ENCODE assay signal across 25 cellular contexts in genomic region chr1:147547065-147547464, GRCh38.
"Had no signal": no experiment of that assay in that cellular context is flagged by ENCODE, and none has a peak within 500 bp of the region (broad histone marks: within the 10 kb centered on the region; RNA-seq: fewer than 3 reads in every experiment).

No MANE protein-coding gene starts in this region.

- H3K27me3 ChIP-seq: body of pancreas, suprapubic skin, tibial nerve had no signal

- H3K27ac ChIP-seq: body of pancreas, lower lobe of right lung, parathyroid adenoma, stomach, suprapubic skin, tibial nerve, VCaP had no signal

- DNase-seq: activated CD4-positive, alpha-beta T cell treated with anti-CD3 and anti-CD28 coated beads for 1 hour; activated CD4-positive, alpha-beta T cell treated with anti-CD3 and anti-CD28 coated beads, Interleukin-2, amount 50 U/mL, for 4 hours; activated CD8-positive, alpha-beta memory T cell treated with anti-CD3 and anti-CD28 coated beads for 24 hours; activated CD8-positive, alpha-beta memory T cell treated with anti-CD3 and anti-CD28 coated beads, Interleukin-2, amount 50 U/mL, for 4 hours; activated naive CD4-positive, alpha-beta T cell; anterior cingulate cortex; body of pancreas; caudate nucleus; effector CD4-positive, alpha-beta T cell; foreskin melanocyte; kidney; lower lobe of right lung; mesendoderm; mucosa of descending colon; nephron progenitor cell; nucleus accumbens; right cardiac atrium; stimulated activated CD4-positive, alpha-beta T cell treated with anti-CD3 and anti-CD28 coated beads, Interleukin-4, amount 100 ng/mL, for 24 hours; stomach had no signal

- ATAC-seq: body of pancreas, lower lobe of right lung, mucosa of descending colon, right cardiac atrium had no signal

- H3K27ac Mint-ChIP-seq: dendritic cell treated with granulocyte-macrophage colony-stimulating factor and Interleukin-4, amounts not matched to agents 40 ng/mL and 50 ng/mL, for 4 days; nephron progenitor cell had no signal

- H3K4me3 Mint-ChIP-seq: dendritic cell treated with granulocyte-macrophage colony-stimulating factor and Interleukin-4, amounts not matched to agents 40 ng/mL and 50 ng/mL, for 4 days; nephron progenitor cell had no signal

- H3K4me3 ChIP-seq: body of pancreas, lower lobe of right lung, mucosa of descending colon, stomach, suprapubic skin, tibial nerve had no signal

- H3K9me3 Mint-ChIP-seq: dendritic cell treated with granulocyte-macrophage colony-stimulating factor and Interleukin-4, amounts not matched to agents 40 ng/mL and 50 ng/mL, for 4 days; nephron progenitor cell had no signal

- H3K9me3 ChIP-seq: body of pancreas, lower lobe of right lung, mucosa of descending colon, stomach, suprapubic skin, tibial nerve had no signal

- H3K36me3 ChIP-seq: lower lobe of right lung, stomach, suprapubic skin, tibial nerve had no signal

- FAIRE-seq: endometrium, kidney had no signal
